In genomic region chr17:40411821-40412220, GRCh38 we compare ENCODE assay signal across 24 cellular contexts. TPM values are rescaled to one million over a fixed set of nuclear protein-coding genes. Genes with fewer than 3 reads are reported as not detected.
"Had no signal": no experiment of that assay in that cellular context is flagged by ENCODE, and none has a peak within 500 bp of the region (broad histone marks: within the 10 kb centered on the region; RNA-seq: fewer than 3 reads in every experiment).

No MANE protein-coding gene starts in this region.

- H3K36me3 Mint-ChIP-seq: activated naive CD4-positive, alpha-beta T cell treated with anti-CD3 and anti-CD28 coated beads, Interleukin-2, amount 50 U/mL, for 24 hours; immature natural killer cell had no signal

- H3K4me3 Mint-ChIP-seq: activated naive CD4-positive, alpha-beta T cell treated with anti-CD3 and anti-CD28 coated beads, Interleukin-2, amount 50 U/mL, for 24 hours; activated T-cell treated with anti-CD3 and anti-CD28 coated beads, Interleukin-2, amount 50 U/mL, for 72 hours; immature natural killer cell; naive thymus-derived CD4-positive, alpha-beta T cell; stimulated activated naive CD8-positive, alpha-beta T cell treated with anti-CD3 and anti-CD28 coated beads, Interleukin-15, amount 100 ng/mL, for 72 hours had no signal

- H3K9me3 Mint-ChIP-seq: activated naive CD4-positive, alpha-beta T cell treated with anti-CD3 and anti-CD28 coated beads, Interleukin-2, amount 50 U/mL, for 24 hours; activated T-cell treated with anti-CD3 and anti-CD28 coated beads, Interleukin-2, amount 50 U/mL, for 72 hours; immature natural killer cell; naive thymus-derived CD4-positive, alpha-beta T cell; stimulated activated naive CD8-positive, alpha-beta T cell treated with anti-CD3 and anti-CD28 coated beads, Interleukin-15, amount 100 ng/mL, for 72 hours had no signal

- H3K27ac ChIP-seq: ascending aorta, brain microvascular endothelial cell, foreskin keratinocyte, left lung, pancreas, psoas muscle, right atrium auricular region, suprapubic skin, transverse colon, VCaP had no signal

- H3K27me3 ChIP-seq: ascending aorta, brain microvascular endothelial cell, foreskin keratinocyte, left lung, pancreas, right atrium auricular region, suprapubic skin, transverse colon had no signal

- H3K27ac Mint-ChIP-seq: activated naive CD4-positive, alpha-beta T cell treated with anti-CD3 and anti-CD28 coated beads, Interleukin-2, amount 50 U/mL, for 24 hours; activated T-cell treated with anti-CD3 and anti-CD28 coated beads, Interleukin-2, amount 50 U/mL, for 72 hours; immature natural killer cell; stimulated activated naive CD8-positive, alpha-beta T cell treated with anti-CD3 and anti-CD28 coated beads, Interleukin-15, amount 100 ng/mL, for 72 hours had no signal

- DNase-seq: activated CD4-positive, alpha-beta T cell treated with anti-CD3 and anti-CD28 coated beads, Interleukin-2, amount 50 U/mL, for 4 hours; activated CD4-positive, CD25-positive, alpha-beta regulatory T cell treated with anti-CD3 and anti-CD28 coated beads, Interleukin-2, amount 50 U/mL, for 72 hours; activated effector memory CD4-positive, alpha-beta T cell treated with anti-CD3 and anti-CD28 coated beads, Interleukin-2, amount 50 U/mL, for 16 hours; activated T-cell treated with anti-CD3 and anti-CD28 coated beads, Interleukin-2, amount 50 U/mL, for 72 hours; brain microvascular endothelial cell; central memory CD4-positive, alpha-beta T cell; effector memory CD4-positive, alpha-beta T cell; foreskin keratinocyte; immature natural killer cell; left lung; naive thymus-derived CD4-positive, alpha-beta T cell; pancreas; psoas muscle; stimulated activated CD4-positive, alpha-beta T cell treated with anti-CD3 and anti-CD28 coated beads, Interleukin-1b, Interleukin-23, amount 100 ng/mL, for 48 hours; stimulated activated naive CD8-positive, alpha-beta T cell treated with anti-CD3 and anti-CD28 coated beads, Interleukin-15, amount 100 ng/mL, for 72 hours; transverse colon had no signal

- ATAC-seq: activated T-cell treated with anti-CD3 and anti-CD28 coated beads, Interleukin-2, amount 50 U/mL, for 72 hours; foreskin keratinocyte; left lung; naive thymus-derived CD4-positive, alpha-beta T cell; pancreas; psoas muscle; stimulated activated naive CD8-positive, alpha-beta T cell treated with anti-CD3 and anti-CD28 coated beads, Interleukin-15, amount 100 ng/mL, for 72 hours had no signal

- H3K27me3 Mint-ChIP-seq: activated naive CD4-positive, alpha-beta T cell treated with anti-CD3 and anti-CD28 coated beads, Interleukin-2, amount 50 U/mL, for 24 hours; naive thymus-derived CD4-positive, alpha-beta T cell; stimulated activated naive CD8-positive, alpha-beta T cell treated with anti-CD3 and anti-CD28 coated beads, Interleukin-15, amount 100 ng/mL, for 72 hours had no signal

- H3K4me3 ChIP-seq: ascending aorta, left lung, pancreas, psoas muscle, right atrium auricular region, suprapubic skin, transverse colon had no signal

- H3K36me3 ChIP-seq: ascending aorta, pancreas, right atrium auricular region, suprapubic skin, transverse colon had no signal

- H3K4me1 ChIP-seq: ascending aorta, pancreas, psoas muscle had no signal

- H3K9me3 ChIP-seq: ascending aorta, left lung, pancreas, psoas muscle, right atrium auricular region, suprapubic skin, transverse colon had no signal

RNA-seq across cellular contexts. Expression of gene TOP2A, which starts 5.9 kb away (rescaled TPM):
- polyA plus RNA-seq: naive thymus-derived CD4-positive, alpha-beta T cell had no signal

RNA-seq across cellular contexts. Expression of gene GJD3, which starts 47.3 kb away (rescaled TPM):
- total RNA-seq: activated CD8-positive, alpha-beta memory T cell treated with anti-CD3 and anti-CD28 coated beads for 36 hours; activated T-cell treated with anti-CD3 and anti-CD28 coated beads, Interleukin-2, amount 50 U/mL, for 72 hours; ascending aorta; foreskin keratinocyte; kidney epithelial cell; T-helper 2 cell treated with Interferon-gamma antibody and Interleukin-4, amounts not matched to agents 100 ng/mL and 5 ng/mL, for 36 hours; transverse colon had no signal
- polyA plus RNA-seq: foreskin keratinocyte; naive thymus-derived CD4-positive, alpha-beta T cell had no signal
